In the genomic region with DNA sequence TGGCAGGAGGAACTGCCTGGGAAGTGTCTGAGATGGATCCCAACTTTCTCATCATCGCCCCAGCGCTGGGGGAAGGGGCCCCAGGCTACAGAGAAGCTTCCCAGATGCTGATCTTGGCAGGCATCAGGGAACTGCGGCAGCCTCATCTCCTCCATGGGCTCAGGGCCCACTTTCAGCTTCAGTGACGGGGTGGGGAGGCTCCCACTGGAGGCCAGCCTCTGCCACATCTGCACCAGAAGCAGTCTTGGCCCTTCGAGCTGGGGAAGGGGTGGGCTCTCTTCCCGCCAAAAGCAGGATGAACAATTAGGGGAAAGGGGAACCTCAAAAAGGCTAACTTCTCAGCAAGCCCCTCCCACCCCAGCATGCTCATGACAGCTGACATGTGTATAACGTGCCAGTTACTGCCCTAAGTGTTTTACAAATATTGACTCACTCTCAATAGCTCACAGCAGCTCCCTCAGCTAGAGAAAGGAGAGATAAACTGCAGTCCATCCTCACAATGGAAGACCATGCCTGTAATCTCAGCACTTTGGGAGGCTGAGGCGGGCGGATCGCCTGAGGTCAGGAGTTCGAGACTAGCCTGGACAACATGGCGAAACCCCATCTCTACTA, we compare ENCODE assay signal across 8 cellular contexts. TPM values are rescaled to one million over a fixed set of nuclear protein-coding genes. Genes with fewer than 3 reads are reported as not detected.
A peak's percentile ranks its signal among the peaks of the same experiment; 100 is the strongest.
DNase-seq lines count a peak whose midpoint lies in the region; ATAC-seq, FAIRE-seq and TF ChIP-seq lines count a peak whose summit lies in the region.

No MANE protein-coding gene starts in this region.

- peak overlapping the region; percentile 57 for H3K4me3 Mint-ChIP-seq in activated T-helper 17 cell treated with anti-CD3 and anti-CD28 coated beads, Interleukin-2, amount 50 U/mL, for 72 hours

- peak overlapping the region; percentile 94 for H3K27ac ChIP-seq in BLaER1
- H3K27ac ChIP-seq in lung (ENCODE audit: low read depth in 1 of 2, low read length in 1 of 2): peak overlapping the region in 1 of 2 donors; percentile 71

- no peak for FAIRE-seq in RCC 7860 (lab: Jason Lieb, UNC)

- no peaks in the 10 kb centered on the region for H3K9me3 Mint-ChIP-seq in activated T-helper 17 cell treated with anti-CD3 and anti-CD28 coated beads, Interleukin-2, amount 50 U/mL, for 72 hours

- no peak overlapping the region; the same call in 1 of the 2 replicates for H3K9ac ChIP-seq in BLaER1

- H3K36me3 Mint-ChIP-seq in activated T-helper 17 cell treated with anti-CD3 and anti-CD28 coated beads, Interleukin-2, amount 50 U/mL, for 72 hours (ENCODE audit: low read depth): peaks cover 5% of the 10 kb centered on the region

- peak overlapping the region; percentile 94 for H3K4me2 ChIP-seq in BLaER1

- no peaks in the 10 kb centered on the region for H3K36me3 ChIP-seq in BLaER1
- no peaks in the 10 kb centered on the region for H3K36me3 ChIP-seq in lung (ENCODE audit: control insufficient read depth in 2 of 2, insufficient read depth in 2 of 2, low read length in 2 of 2)

- TF ChIP-seq CTCF in lung (IDR thresholded peaks at IDR 0.05; ENCODE audit: control extremely low read depth, extremely low read depth): no peak

- 46 to 67% methylated on average over 12 of the region's 12 CpGs for WGBS in lung, 2 donors

- ATAC-seq in activated T-helper 17 cell treated with anti-CD3 and anti-CD28 coated beads, Interleukin-2, amount 50 U/mL, for 72 hours (replicated peaks): peak; percentile 31
- ATAC-seq in lung (ENCODE audit: insufficient read depth, low FRiP score) (peak; percentile 55), HG03432 (IDR thresholded peaks at IDR 0.05; ENCODE audit: unreplicated experiment) (no peak), GM21381 (IDR thresholded peaks at IDR 0.05; ENCODE audit: unreplicated experiment) (no peak)

- H3K4me1 Mint-ChIP-seq in activated T-helper 17 cell treated with anti-CD3 and anti-CD28 coated beads, Interleukin-2, amount 50 U/mL, for 72 hours: peaks cover 9% of the 10 kb centered on the region

- peaks cover 100% of the 10 kb centered on the region for H3K4me1 ChIP-seq in BLaER1
- peaks cover 0 to 7% of the 10 kb centered on the region in 2 donors for H3K4me1 ChIP-seq in lung (ENCODE audit: control insufficient read depth in 2 of 2, insufficient read depth in 2 of 2, low read length in 2 of 2)

- H3K9me3 ChIP-seq in BLaER1 (no peaks in the 10 kb centered on the region), lung (ENCODE audit: control insufficient read depth in 2 of 2, insufficient read depth in 1 of 2, low read length in 1 of 2) (no peaks in the 10 kb centered on the region)

- H3K27ac Mint-ChIP-seq in activated T-helper 17 cell treated with anti-CD3 and anti-CD28 coated beads, Interleukin-2, amount 50 U/mL, for 72 hours: peak overlapping the region; percentile 56

- H3K4me3 ChIP-seq in BLaER1: no peak overlapping the region
- H3K4me3 ChIP-seq in lung: no peak overlapping the region

- H3K27me3 Mint-ChIP-seq in activated T-helper 17 cell treated with anti-CD3 and anti-CD28 coated beads, Interleukin-2, amount 50 U/mL, for 72 hours: no peaks in the 10 kb centered on the region

- H4K20me1 ChIP-seq in BLaER1: no peaks in the 10 kb centered on the region

- DNase-seq in NAMALWA (ENCODE audit: low spot score) (peak; percentile 71), lung (ENCODE audit: low spot score) (peak; percentile 68), RCC 7860 (ENCODE audit: low spot score) (no peak), ureter (ENCODE audit: low spot score) (no peak)

- H3K27me3 ChIP-seq in BLaER1: no peaks in the 10 kb centered on the region
- no peaks in the 10 kb centered on the region for H3K27me3 ChIP-seq in lung (ENCODE audit: control insufficient read depth, insufficient read depth)

RNA-seq across cellular contexts. Expression of gene S1PR2, which starts 7.1 kb away (rescaled TPM):
- total RNA-seq in activated T-helper 17 cell treated with anti-CD3 and anti-CD28 coated beads, Interleukin-2, amount 50 U/mL, for 72 hours: 10 to 100 TPM in 1 of 2 donors, 1 to 10 TPM in 1; 7.9 to 17.1 TPM
- total RNA-seq in lung (10 to 100 TPM; 15.2 to 32.1 TPM), ureter (10.9 TPM)
- polyA plus RNA-seq in lung: 10 to 100 TPM in 1 of 2 donors, 1 to 10 TPM in 1; 6.5 to 10.9 TPM

RNA-seq across cellular contexts. Expression of gene MRPL4, which starts 13.7 kb away (rescaled TPM):
- 100 to 1,000 TPM in 1 of 2 donors, 10 to 100 TPM in 1; 61.1 to 142 TPM for total RNA-seq in activated T-helper 17 cell treated with anti-CD3 and anti-CD28 coated beads, Interleukin-2, amount 50 U/mL, for 72 hours
- 10 to 100 TPM; 16.6 to 61.9 TPM for total RNA-seq in lung
- polyA plus RNA-seq in lung: 10 to 100 TPM; 33.8 to 64.8 TPM
- 65.3 TPM for total RNA-seq in ureter

RNA-seq across cellular contexts. Expression of gene ICAM1, which starts 32.6 kb away (rescaled TPM):
- total RNA-seq in activated T-helper 17 cell treated with anti-CD3 and anti-CD28 coated beads, Interleukin-2, amount 50 U/mL, for 72 hours: 10 to 100 TPM; 47.8 to 88.5 TPM
- total RNA-seq in lung (100 to 1,000 TPM; 179 to 191 TPM), ureter (20.4 TPM)
- 100 to 1,000 TPM in 1 of 2 donors, 10 to 100 TPM in 1; 88.4 to 391 TPM for polyA plus RNA-seq in lung

RNA-seq across cellular contexts. Expression of gene DNMT1, which starts 43.5 kb away (rescaled TPM):
- 100 to 1,000 TPM; 300 to 434 TPM for total RNA-seq in activated T-helper 17 cell treated with anti-CD3 and anti-CD28 coated beads, Interleukin-2, amount 50 U/mL, for 72 hours
- total RNA-seq in lung: 10 to 100 TPM; 44.0 to 85.7 TPM
- polyA plus RNA-seq in lung: 10 to 100 TPM; 32.8 to 46.5 TPM
- total RNA-seq in ureter: 61.1 TPM

RNA-seq across cellular contexts. Expression of gene ICAM4, which starts 48.5 kb away (rescaled TPM):
- 1 to 10 TPM in 1 of 2 donors, under 1 TPM in 1; 0.78 to 2.2 TPM for total RNA-seq in activated T-helper 17 cell treated with anti-CD3 and anti-CD28 coated beads, Interleukin-2, amount 50 U/mL, for 72 hours
- total RNA-seq in lung (10 to 100 TPM in 1 of 2 donors, 1 to 10 TPM in 1; 8.2 to 38.8 TPM), ureter (1.0 TPM)
- polyA plus RNA-seq in lung: 1 to 10 TPM; 4.6 to 8.0 TPM

Comparison
In these comparisons a context has a peak if more than half of its experiments do, and no peak if none do; other contexts are left out.
1. DNase-seq: peak in NAMALWA (single experiment) and lung (single experiment); none in RCC 7860 (single experiment) and ureter (single experiment).
2. ATAC-seq: peak in activated T-helper 17 cell treated with anti-CD3 and anti-CD28 coated beads, Interleukin-2, amount 50 U/mL, for 72 hours (single experiment) and lung (single experiment); none in HG03432 (single experiment) and GM21381 (single experiment).